ENCODE assay signal across 14 cellular contexts in the genomic region with DNA sequence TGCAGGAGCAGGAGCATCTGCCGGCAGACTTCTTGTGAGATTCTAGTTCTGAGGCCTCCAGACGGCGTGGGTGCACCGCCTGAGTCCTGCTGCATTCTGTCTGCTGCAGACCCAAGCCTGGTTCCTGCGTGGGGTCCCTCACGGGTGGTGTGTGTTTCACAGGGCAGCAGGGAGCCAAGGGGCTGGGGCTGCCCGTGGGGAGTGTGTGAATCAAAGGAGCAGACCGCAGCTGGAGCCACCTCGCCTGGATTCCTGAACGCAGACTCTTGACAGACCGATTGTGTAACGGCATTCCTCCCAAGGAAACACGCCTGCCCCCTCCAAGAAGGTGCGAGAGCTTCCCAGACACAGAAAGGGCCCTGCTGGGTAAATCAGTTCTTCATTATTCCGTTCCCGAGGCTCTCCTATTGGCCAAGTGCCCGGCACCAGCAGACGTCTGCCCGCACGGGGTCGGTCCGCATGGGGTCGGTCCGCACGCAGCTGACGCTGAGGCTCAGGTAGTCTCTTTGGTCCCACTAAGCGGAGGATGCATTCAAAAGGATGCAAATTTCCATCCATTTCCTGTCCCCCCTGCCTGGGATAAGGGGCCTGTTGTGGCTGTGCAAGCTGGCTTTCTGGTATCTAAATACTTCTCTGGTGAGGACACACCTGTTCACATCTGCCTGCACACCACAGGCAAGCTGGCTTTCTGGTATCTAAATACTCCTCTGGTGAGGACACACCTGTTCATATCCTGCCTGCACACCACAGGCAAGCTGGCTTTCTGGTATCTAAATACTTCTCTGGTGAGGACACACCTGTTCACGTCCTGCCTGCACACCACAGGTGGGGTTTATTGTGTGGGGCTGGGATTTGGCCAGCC. TPM values are rescaled to one million over a fixed set of nuclear protein-coding genes. Genes with fewer than 3 reads are reported as not detected.
DNase-seq lines count a peak whose midpoint lies in the region; ATAC-seq and TF ChIP-seq lines count a peak whose summit lies in the region.
"Had no signal": no experiment of that assay in that cellular context is flagged by ENCODE, and none has a peak within 500 bp of the region (broad histone marks: within the 10 kb centered on the region; RNA-seq: fewer than 3 reads in every experiment).

No MANE protein-coding gene starts in this region.

- no peak for TF ChIP-seq POLR2A in upper lobe of left lung (IDR thresholded peaks at IDR 0.05)

- peaks cover 20% of the 10 kb centered on the region for H3K27me3 Mint-ChIP-seq in activated T-cell treated with anti-CD3 and anti-CD28 coated beads, Interleukin-2, amount 50 U/mL, for 24 hours

- H3K4me3 ChIP-seq in cardiac fibroblast (replicated peaks in 1 of 2; ENCODE audit: low read depth in 2 of 2, low read length in 2 of 2) (no peak overlapping the region), left lung (no peak overlapping the region), upper lobe of left lung (no peak overlapping the region)
- H3K4me3 ChIP-seq: A549 had no signal

- no peak for TF ChIP-seq EP300 in upper lobe of left lung (IDR thresholded peaks at IDR 0.05)

- no peaks in the 10 kb centered on the region for H3K36me3 Mint-ChIP-seq in activated T-cell treated with anti-CD3 and anti-CD28 coated beads, Interleukin-2, amount 50 U/mL, for 24 hours (ENCODE audit: low read depth)

- H3K36me3 ChIP-seq in left lung (no peaks in the 10 kb centered on the region), upper lobe of left lung (no peaks in the 10 kb centered on the region)

- intact Hi-C loops in left lung (cut with DNase I) = no loop called here

- H3K27me3 ChIP-seq in left lung (no peaks in the 10 kb centered on the region), upper lobe of left lung (no peaks in the 10 kb centered on the region)

- no peaks in the 10 kb centered on the region for H3K4me1 Mint-ChIP-seq in activated T-cell treated with anti-CD3 and anti-CD28 coated beads, Interleukin-2, amount 50 U/mL, for 24 hours (ENCODE audit: low read depth)

- no peaks in the 10 kb centered on the region for H3K4me1 ChIP-seq in left lung
- peaks cover 0 to 13% (median 5%) of the 10 kb centered on the region in 4 donors for H3K4me1 ChIP-seq in upper lobe of left lung
- H3K4me1 ChIP-seq: A549 had no signal

- H3K9me3 ChIP-seq in left lung (peaks cover 0 to 10% of the 10 kb centered on the region in 2 donors), upper lobe of left lung (peaks cover 0 to 10% (median 6%) of the 10 kb centered on the region in 4 donors)
- H3K9me3 ChIP-seq: SK-N-SH had no signal

- TF ChIP-seq CTCF in cardiac fibroblast (IDR thresholded peaks at IDR 0.05; ENCODE audit: low read depth, low read length) (no peak), left lung (IDR thresholded peaks at IDR 0.05) (no peak), upper lobe of left lung (IDR thresholded peaks at IDR 0.05) (no peak)

- H3K4me3 Mint-ChIP-seq in activated T-cell treated with anti-CD3 and anti-CD28 coated beads, Interleukin-2, amount 50 U/mL, for 24 hours = no peak overlapping the region
- H3K4me3 Mint-ChIP-seq: activated T-cell treated with anti-CD3 and anti-CD28 coated beads, Interleukin-2, amount 50 U/mL, for 72 hours had no signal

- peak; percentile 16 for DNase-seq in activated T-cell treated with anti-CD3 and anti-CD28 coated beads, Interleukin-2, amount 50 U/mL, for 24 hours
- DNase-seq in activated T-cell treated with anti-CD3 and anti-CD28 coated beads, Interleukin-2, amount 50 U/mL, for 1 hour = no peak
- DNase-seq in cardiac fibroblast (ENCODE audit: low read depth in 2 of 2) = peak; percentile 21 to 36
- DNase-seq in left lung = peak in 1 of 2 donors; percentile 62
- DNase-seq in upper lobe of left lung = peak; percentile 76 to 79
- DNase-seq in substantia nigra (lab: John Stamatoyannopoulos, UW) = no peak
- no peak for DNase-seq in activated gamma-delta T cell treated with Interleukin-2 at 50 U/mL for 16 hours
- DNase-seq: activated T-cell treated with anti-CD3 and anti-CD28 coated beads, Interleukin-2, amount 50 U/mL, for 72 hours; DMS79; NCI-H1105 treated with DMSO at 0.1 percent for 48 hours; SK-N-SH had no signal

- no peak overlapping the region for H3K27ac Mint-ChIP-seq in activated T-cell treated with anti-CD3 and anti-CD28 coated beads, Interleukin-2, amount 50 U/mL, for 24 hours
- H3K27ac Mint-ChIP-seq: activated T-cell treated with anti-CD3 and anti-CD28 coated beads, Interleukin-2, amount 50 U/mL, for 72 hours; progenitor cell of endocrine pancreas had no signal

- 70 to 71% methylated on average over 21 to 28 of the region's 28 CpGs for WGBS in upper lobe of left lung, 2 donors

- H3K9me3 Mint-ChIP-seq in activated T-cell treated with anti-CD3 and anti-CD28 coated beads, Interleukin-2, amount 50 U/mL, for 24 hours = peaks cover 7% of the 10 kb centered on the region

- ATAC-seq in left lung (peak; percentile 96), upper lobe of left lung (ENCODE audit: low FRiP score in 2 of 2) (peak; percentile 37 to 66), HG02588 (IDR thresholded peaks at IDR 0.05; ENCODE audit: unreplicated experiment) (no peak)
- ATAC-seq: activated T-cell treated with anti-CD3 and anti-CD28 coated beads, Interleukin-2, amount 50 U/mL, for 72 hours had no signal

- H3K27ac ChIP-seq in left lung = no peak overlapping the region
- H3K27ac ChIP-seq in upper lobe of left lung = no peak overlapping the region
- no peak overlapping the region for H3K27ac ChIP-seq in substantia nigra (ENCODE audit: low read depth, low read length, poor library complexity, severe bottlenecking)
- H3K27ac ChIP-seq: A549 had no signal

RNA-seq across cellular contexts. Expression of gene MYEOV, which starts 44.1 kb away (rescaled TPM):
- under 1 TPM; 0.47 to 0.85 TPM for total RNA-seq in left lung
- total RNA-seq in upper lobe of left lung = under 1 TPM in 4 of 6 donors, not detected in 2; 0.30 to 0.98 (median 0.77) TPM

Comparison
In these comparisons a context has a peak if more than half of its experiments do, and no peak if none do; other contexts are left out.
1. DNase-seq: peak in activated T-cell treated with anti-CD3 and anti-CD28 coated beads, Interleukin-2, amount 50 U/mL, for 24 hours (single experiment), cardiac fibroblast (2 of 2) and upper lobe of left lung (2 of 2); none in activated T-cell treated with anti-CD3 and anti-CD28 coated beads, Interleukin-2, amount 50 U/mL, for 1 hour (single experiment), substantia nigra (0 of 49) and activated gamma-delta T cell treated with Interleukin-2 at 50 U/mL for 16 hours (single experiment).